In genomic region chr7:130303127-130303526, GRCh38 we compare ENCODE assay signal across 19 cellular contexts. TPM values are rescaled to one million over a fixed set of nuclear protein-coding genes. Genes with fewer than 3 reads are reported as not detected.
DNase-seq lines count a peak whose midpoint lies in the region; ATAC-seq and TF ChIP-seq lines count a peak whose summit lies in the region.
"Had no signal": no experiment of that assay in that cellular context is flagged by ENCODE, and none has a peak within 500 bp of the region (broad histone marks: within the 10 kb centered on the region; RNA-seq: fewer than 3 reads in every experiment).

No MANE protein-coding gene starts in this region.

- no peak for TF ChIP-seq CTCF in nephron (IDR thresholded peaks at IDR 0.05; ENCODE audit: unreplicated experiment in 3 of 3)
- no peak for TF ChIP-seq CTCF in WTC11 (IDR thresholded peaks at IDR 0.05)

- DNase-seq in COR-L47 (lab: John Stamatoyannopoulos, UW) (peak; percentile 18), NCI-H146 treated with DMSO at 0.1 percent for 48 hours (lab: John Stamatoyannopoulos, UW; ENCODE audit: unreplicated experiment) (peak; percentile 36), LoVo (ENCODE audit: low spot score) (no peak), COLO829 (ENCODE audit: low spot score) (no peak), WTC11 (ENCODE audit: low spot score) (no peak)
- DNase-seq: Caco-2; CD4-positive, CD25-positive, alpha-beta regulatory T cell; CD8-positive, alpha-beta T cell; DMS 273 treated with DMSO at 0.1 percent for 48 hours; DMS79; EL; H9 had no signal

- no peak for ATAC-seq in WTC11
- ATAC-seq: CD8-positive, alpha-beta T cell; GM12878; GM23338; HCT116 had no signal

- H3K4me1 Mint-ChIP-seq in nephron (peaks cover 64% of the 10 kb centered on the region), WTC11 (no peaks in the 10 kb centered on the region)
- H3K4me1 Mint-ChIP-seq: B cell; CD4-positive, CD25-positive, alpha-beta regulatory T cell; GM23338; H9 had no signal

- peak overlapping the region in 1 of 3 experiments; percentile 65 for H3K4me3 Mint-ChIP-seq in nephron
- no peak overlapping the region for H3K4me3 Mint-ChIP-seq in WTC11
- H3K4me3 Mint-ChIP-seq: B cell; CD4-positive, CD25-positive, alpha-beta regulatory T cell; CD8-positive, alpha-beta T cell; GM23338; H9 had no signal

- no peaks in the 10 kb centered on the region for H3K9me3 Mint-ChIP-seq in nephron
- peaks cover 10% of the 10 kb centered on the region for H3K9me3 Mint-ChIP-seq in WTC11
- H3K9me3 Mint-ChIP-seq: CD8-positive, alpha-beta T cell; GM23338; H9 had no signal

- H3K27me3 Mint-ChIP-seq in nephron (ENCODE audit: low read depth), result no peaks in the 10 kb centered on the region
- no peaks in the 10 kb centered on the region for H3K27me3 Mint-ChIP-seq in WTC11 (ENCODE audit: low read depth)

- POLR2A ChIA-PET in WTC11 (lab: Charles Lee), result no interaction called here

- H3K27ac Mint-ChIP-seq in nephron (peak overlapping the region; percentile 85 to 96 (median 91)), WTC11 (no peak overlapping the region)
- H3K27ac Mint-ChIP-seq: B cell; CD4-positive, CD25-positive, alpha-beta regulatory T cell; CD8-positive, alpha-beta T cell; GM23338; H9 had no signal

- H3K36me3 Mint-ChIP-seq in nephron (ENCODE audit: low read depth) (no peaks in the 10 kb centered on the region), WTC11 (no peaks in the 10 kb centered on the region)
- H3K36me3 Mint-ChIP-seq: CD4-positive, CD25-positive, alpha-beta regulatory T cell; CD8-positive, alpha-beta T cell had no signal

- CTCF ChIA-PET in WTC11 (lab: Charles Lee), result no interaction called here

TF ChIP-seq in WTC11, 78 proteins besides CTCF, POLR2A, EP300 and RAD21:
- no peak for TF ChIP-seq SOX15 (CRISPR knock-in tag; IDR thresholded peaks at IDR 0.05)
- no peak for TF ChIP-seq ZNF317 (CRISPR knock-in tag; IDR thresholded peaks at IDR 0.05; ENCODE audit: borderline replicate concordance, low read depth)
- no peak for TF ChIP-seq HMGXB4 (CRISPR knock-in tag; IDR thresholded peaks at IDR 0.05)
- no peak for TF ChIP-seq RORB (CRISPR knock-in tag; IDR thresholded peaks at IDR 0.05)
- TF ChIP-seq JUN (CRISPR knock-in tag; IDR thresholded peaks at IDR 0.05), result no peak
- no peak for TF ChIP-seq NFYB (CRISPR knock-in tag; conservative IDR thresholded peaks at IDR 0.05; ENCODE audit: low read depth)
- TF ChIP-seq ZNF263 (CRISPR knock-in tag; IDR thresholded peaks at IDR 0.05; ENCODE audit: low read depth), result no peak
- TF ChIP-seq, protein P1, sequence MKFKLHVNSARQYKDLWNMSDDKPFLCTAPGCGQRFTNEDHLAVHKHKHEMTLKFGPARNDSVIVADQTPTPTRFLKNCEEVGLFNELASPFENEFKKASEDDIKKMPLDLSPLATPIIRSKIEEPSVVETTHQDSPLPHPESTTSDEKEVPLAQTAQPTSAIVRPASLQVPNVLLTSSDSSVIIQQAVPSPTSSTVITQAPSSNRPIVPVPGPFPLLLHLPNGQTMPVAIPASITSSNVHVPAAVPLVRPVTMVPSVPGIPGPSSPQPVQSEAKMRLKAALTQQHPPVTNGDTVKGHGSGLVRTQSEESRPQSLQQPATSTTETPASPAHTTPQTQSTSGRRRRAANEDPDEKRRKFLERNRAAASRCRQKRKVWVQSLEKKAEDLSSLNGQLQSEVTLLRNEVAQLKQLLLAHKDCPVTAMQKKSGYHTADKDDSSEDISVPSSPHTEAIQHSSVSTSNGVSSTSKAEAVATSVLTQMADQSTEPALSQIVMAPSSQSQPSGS (CRISPR knock-in tag; IDR thresholded peaks at IDR 0.05; ENCODE audit: borderline replicate concordance, low read depth), result no peak

RNA-seq across cellular contexts. Expression of gene CPA4, which starts 10.2 kb away (rescaled TPM):
- total RNA-seq in WTC11 (2021), result 0.11 TPM in 2 of 3 replicates, not detected in the other
- total RNA-seq: B cell; CD4-positive, CD25-positive, alpha-beta regulatory T cell; CD8-positive, alpha-beta T cell; GM23338; H9 had no signal

RNA-seq across cellular contexts. Expression of gene CPA2, which starts 36.5 kb away (rescaled TPM):
- 0.90 to 2.3 TPM (median 1.3 TPM) in 3 replicates for total RNA-seq in WTC11 (2021)
- total RNA-seq: A172; B cell; CD4-positive, CD25-positive, alpha-beta regulatory T cell; CD8-positive, alpha-beta T cell; GM23338; H4; H9 had no signal

RNA-seq across cellular contexts. Expression of gene CPA5, which starts 41.5 kb away (rescaled TPM):
- not detected in 3 replicates for total RNA-seq in WTC11 (2021)
- total RNA-seq: B cell; Caco-2; CD8-positive, alpha-beta T cell; GM23338; H4; H9 had no signal

Comparison
In these comparisons a context has a peak if more than half of its experiments do, and no peak if none do; other contexts are left out.
1. DNase-seq: peak in COR-L47 (single experiment) and NCI-H146 treated with DMSO at 0.1 percent for 48 hours (single experiment); none in LoVo (single experiment), COLO829 (single experiment) and WTC11 (single experiment).